In genomic region chr18:24342347-24342746, GRCh38 we compare ENCODE assay signal across 27 cellular contexts. TPM values are rescaled to one million over a fixed set of nuclear protein-coding genes. Genes with fewer than 3 reads are reported as not detected.
A peak's percentile ranks its signal among the peaks of the same experiment; 100 is the strongest.
DNase-seq lines count a peak whose midpoint lies in the region; ATAC-seq, FAIRE-seq and TF ChIP-seq lines count a peak whose summit lies in the region.
"Had no signal": no experiment of that assay in that cellular context is flagged by ENCODE, and none has a peak within 500 bp of the region (broad histone marks: within the 10 kb centered on the region; RNA-seq: fewer than 3 reads in every experiment).

No MANE protein-coding gene starts in this region.

- H3K27me3 ChIP-seq in endothelial cell of umbilical vein (ENCODE audit: control insufficient read depth in 2 of 2, insufficient read depth in 2 of 2, low read length in 2 of 2): no peaks in the 10 kb centered on the region

- BruUV-seq in endothelial cell of umbilical vein (replicated peaks; lab: Mats Ljungman, UMichigan): no TSS peak

- no peaks in the 10 kb centered on the region for H4K20me1 ChIP-seq in endothelial cell of umbilical vein (replicated peaks; ENCODE audit: control insufficient read depth, extremely low read depth, insufficient read depth, low read length)

- intact Hi-C loops in endothelial cell of umbilical vein (cut with micrococcal nuclease): no loop called here

- no peak overlapping the region for H3K4me2 ChIP-seq in endothelial cell of umbilical vein (ENCODE audit: insufficient read depth, low read length)
- H3K4me2 ChIP-seq: GM23338 had no signal

- H3K79me2 ChIP-seq in endothelial cell of umbilical vein (ENCODE audit: control insufficient read depth, insufficient read depth, low read length): no peaks in the 10 kb centered on the region

- FAIRE-seq in D721Med (lab: Jason Lieb, UNC) (peak; percentile 32), endothelial cell of umbilical vein (lab: Jason Lieb, UNC) (peak; percentile 50)
- FAIRE-seq: HepG2 had no signal

- DNase-seq in D721Med (ENCODE audit: insufficient read length, low spot score) (no peak), amniotic epithelial cell (ENCODE audit: low read depth) (peak; percentile 39), endothelial cell of umbilical vein (ENCODE audit: low read depth, low spot score) (no peak), iris pigment epithelial cell (ENCODE audit: low read depth) (peak; percentile 81), OCI-M2 (lab: John Stamatoyannopoulos, UW; ENCODE audit: unreplicated experiment) (no peak)
- DNase-seq in activated T-cell treated with anti-CD3 and anti-CD28 coated beads, Interleukin-2, amount 50 U/mL, for 1 hour: no peak
- DNase-seq: 8988T; Calu3; CD8-positive, alpha-beta memory T cell; KBM-7; NCI-H1092 treated with DMSO at 0.1 percent for 48 hours; NCI-H1436 treated with DMSO at 0.1 percent for 48 hours; NCI-H2029; NCI-H226; NCI-H510A treated with DMSO at 0.1 percent for 48 hours; NCI-H748 treated with DMSO at 0.1 percent for 48 hours; NK-92 treated with Interleukin-12 subunit alpha and Interleukin-12 subunit beta, amount 100 ng/mL, for 24 hours; SIG-M5 had no signal

- H3K4me3 ChIP-seq in endothelial cell of umbilical vein (replicated peaks in 1 of 3; ENCODE audit: insufficient read depth in 1 of 3, low read depth in 1 of 3, low read length in 3 of 3): no peak overlapping the region
- H3K4me3 ChIP-seq: GM23338, HAP-1 had no signal

- TF ChIP-seq CTCF in D721Med (IDR thresholded peaks at IDR 0.05; ENCODE audit: insufficient read depth, missing control alignments) (no peak), endothelial cell of umbilical vein (IDR thresholded peaks at IDR 0.05; ENCODE audit: extremely low read depth in 1 of 2, insufficient read depth in 1 of 2, low read depth in 1 of 2, low read length in 2 of 2) (no peak)

- no peaks in the 10 kb centered on the region for H3K9me3 ChIP-seq in endothelial cell of umbilical vein (replicated peaks; ENCODE audit: control insufficient read depth, insufficient read depth, low read length)
- H3K9me3 ChIP-seq: HAP-1 had no signal

- H3K9ac ChIP-seq in endothelial cell of umbilical vein (replicated peaks; ENCODE audit: extremely low read depth, insufficient read depth, low read length): no peak overlapping the region

- no peaks in the 10 kb centered on the region for H3K4me1 ChIP-seq in endothelial cell of umbilical vein (ENCODE audit: control insufficient read depth, extremely low read depth, insufficient read depth, low read length)

- H3K36me3 ChIP-seq in endothelial cell of umbilical vein (ENCODE audit: control insufficient read depth in 2 of 2, extremely low read depth in 1 of 2, insufficient read depth in 2 of 2, low read length in 2 of 2): no peaks in the 10 kb centered on the region
- H3K36me3 ChIP-seq: HAP-1 had no signal

- H2AFZ ChIP-seq in endothelial cell of umbilical vein (ENCODE audit: low read depth, low read length): no peak overlapping the region
- H2AFZ ChIP-seq: GM23338 had no signal

- POLR2A ChIA-PET in endothelial cell of umbilical vein (lab: Charles Lee): no interaction called here

- no peaks in the 10 kb centered on the region for H3K9me1 ChIP-seq in endothelial cell of umbilical vein (replicated peaks; ENCODE audit: control insufficient read depth, extremely low read depth, insufficient read depth, low read length)

- dilution Hi-C loops in endothelial cell of umbilical vein (cut with MboI; ENCODE audit: extremely low pct_ligation_motif_present, low sequenced_read_pairs): no loop called here

- no peak for TF ChIP-seq POLR2A in endothelial cell of umbilical vein (IDR thresholded peaks at IDR 0.05; ENCODE audit: low read depth, low read length)

- no peak overlapping the region for H3K27ac ChIP-seq in endothelial cell of umbilical vein (ENCODE audit: insufficient read depth, low read depth, low read length)
- H3K27ac ChIP-seq: C4-2B, HL-60 had no signal

- CTCF ChIA-PET in endothelial cell of umbilical vein (lab: Charles Lee): interaction anchor here (1.0 kb wide), 1 partner anchor 147 kb away, joined by 3 read pairs; no protein-coding TSS in a partner anchor

- no peak for ATAC-seq in GM18867 (IDR thresholded peaks at IDR 0.05; ENCODE audit: unreplicated experiment)
- no peak for ATAC-seq in HG03457 (IDR thresholded peaks at IDR 0.05; ENCODE audit: unreplicated experiment)
- ATAC-seq: GM23338, HepG2, Panc1, SK-N-SH treated with all-trans-retinoic acid at 6 μM for 48 hours had no signal

TF ChIP-seq in endothelial cell of umbilical vein, 7 proteins besides CTCF, POLR2A, EP300 and RAD21:
- no peak for TF ChIP-seq JUN (IDR thresholded peaks at IDR 0.05; ENCODE audit: borderline replicate concordance, insufficient read depth, insufficient read length, low read depth)
- no peak for TF ChIP-seq MAX (IDR thresholded peaks at IDR 0.05; ENCODE audit: insufficient read depth, insufficient read length)
- TF ChIP-seq MYC (IDR thresholded peaks at IDR 0.05; ENCODE audit: low read depth, low read length): no peak
- TF ChIP-seq EZH2 (IDR thresholded peaks at IDR 0.05; ENCODE audit: borderline replicate concordance, low read depth, low read length, severe bottlenecking): no peak
- TF ChIP-seq POLR2AphosphoS5 (IDR thresholded peaks at IDR 0.05; ENCODE audit: insufficient read depth, low read depth, low read length): no peak
- no peak for TF ChIP-seq GATA2 (IDR thresholded peaks at IDR 0.05; ENCODE audit: insufficient read depth, insufficient read length, low read depth, low read length)

RNA-seq across cellular contexts. Expression of gene OSBPL1A, which starts 55.3 kb away (rescaled TPM):
- total RNA-seq in endothelial cell of umbilical vein: 12.7 and 16.5 TPM in 2 replicates
- 6.1 and 6.4 TPM in 2 replicates for polyA plus RNA-seq in endothelial cell of umbilical vein
- polyA plus RNA-seq in endothelial cell of umbilical vein (2011; cell fraction: cytosol; rRNA removed): 8.6 and 9.8 TPM in 2 replicates
- 10.0 and 14.6 TPM in 2 replicates for polyA plus RNA-seq in endothelial cell of umbilical vein (2011; cell fraction: nucleus; rRNA removed)
- 14.4 and 16.6 TPM in 2 replicates for polyA plus RNA-seq in endothelial cell of umbilical vein (2012)
- 14.9 and 18.5 TPM in 2 replicates for polyA minus RNA-seq in endothelial cell of umbilical vein
- 12.7 TPM for polyA minus RNA-seq in endothelial cell of umbilical vein (2011; cell fraction: cytosol; rRNA and poly(A)+ RNA removed)
- 10.4 and 11.8 TPM in 2 replicates for polyA minus RNA-seq in endothelial cell of umbilical vein (2011; cell fraction: nucleus; rRNA and poly(A)+ RNA removed)
- polyA plus RNA-seq: HepG2 had no signal

Comparison
In these comparisons a context has a peak if more than half of its experiments do, and no peak if none do; other contexts are left out.
1. DNase-seq: peak in amniotic epithelial cell (single experiment) and iris pigment epithelial cell (single experiment); none in D721Med (single experiment), endothelial cell of umbilical vein (single experiment), activated T-cell treated with anti-CD3 and anti-CD28 coated beads, Interleukin-2, amount 50 U/mL, for 1 hour (single experiment) and OCI-M2 (single experiment).